Comparison of ENCODE assay signal across 8 cellular contexts in the genomic region with DNA sequence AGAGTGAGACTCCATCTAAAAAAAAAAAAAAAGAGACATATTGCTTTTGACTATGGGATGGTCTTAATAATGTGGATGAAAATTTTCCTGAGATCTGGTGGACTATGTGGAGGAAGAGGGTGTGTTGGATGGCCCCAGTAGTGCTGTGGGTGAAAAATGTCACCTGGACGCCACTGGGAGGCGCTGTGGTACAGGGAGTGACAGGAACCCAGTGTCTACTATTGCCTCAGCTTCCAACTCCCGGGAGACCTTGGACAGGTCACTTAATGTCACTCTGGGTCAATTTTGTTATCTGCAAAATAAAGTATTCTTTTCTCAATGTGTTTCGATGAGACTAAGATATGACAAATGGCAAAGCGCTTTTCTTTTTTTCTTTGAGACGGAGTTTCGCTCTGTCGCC. TPM values are rescaled to one million over a fixed set of nuclear protein-coding genes. Genes with fewer than 3 reads are reported as not detected.
A peak's percentile ranks its signal among the peaks of the same experiment; 100 is the strongest.
DNase-seq lines count a peak whose midpoint lies in the region; ATAC-seq and TF ChIP-seq lines count a peak whose summit lies in the region.

No MANE protein-coding gene starts in this region.

- TF ChIP-seq POLR2A in upper lobe of left lung (IDR thresholded peaks at IDR 0.05), result no peak

- H3K4me3 ChIP-seq in HAP-1, result no peak overlapping the region
- no peak overlapping the region for H3K4me3 ChIP-seq in fibroblast of pulmonary artery (replicated peaks; ENCODE audit: low read depth, low read length)
- no peak overlapping the region for H3K4me3 ChIP-seq in neural progenitor cell
- H3K4me3 ChIP-seq in upper lobe of left lung, result no peak overlapping the region

- no peaks in the 10 kb centered on the region for H3K36me3 Mint-ChIP-seq in neural progenitor cell

- WGBS in upper lobe of left lung, 2 donors, result 55 to 58% methylated on average over 8 of the region's 8 CpGs

- H3K9me3 Mint-ChIP-seq in neural progenitor cell, result no peaks in the 10 kb centered on the region

- in situ Hi-C loops in HAP-1 (cut with MboI; ENCODE audit: low sequenced_read_pairs), result loop anchor here (5.0 kb wide), 1 partner anchor 342 kb away; no protein-coding TSS in a partner anchor

- peaks cover 3% of the 10 kb centered on the region for H3K27me3 Mint-ChIP-seq in neural progenitor cell (ENCODE audit: insufficient read depth, low read depth)

- TF ChIP-seq CTCF in fibroblast of pulmonary artery (IDR thresholded peaks at IDR 0.05; ENCODE audit: low read length, missing control alignments) (peak; percentile 78), neural progenitor cell (IDR thresholded peaks at IDR 0.05) (peak; percentile 98), upper lobe of left lung (IDR thresholded peaks at IDR 0.05) (peak; percentile 60 to 82 (median 72))

- ATAC-seq in upper lobe of left lung (ENCODE audit: low FRiP score in 2 of 2) (peak; percentile 89 to 93), GM19455 (IDR thresholded peaks at IDR 0.05; ENCODE audit: unreplicated experiment) (no peak)

- no peaks in the 10 kb centered on the region for H4K20me1 ChIP-seq in neural progenitor cell (ENCODE audit: low read depth)

- TF ChIP-seq EP300 in upper lobe of left lung (IDR thresholded peaks at IDR 0.05), result no peak

- H2AFZ ChIP-seq in neural progenitor cell (replicated peaks), result no peak overlapping the region

- no peak overlapping the region for H3K4me2 ChIP-seq in neural progenitor cell

- H3K27ac Mint-ChIP-seq in neural progenitor cell, result no peak overlapping the region

- H3K9me3 ChIP-seq in HAP-1 (no peaks in the 10 kb centered on the region), neural progenitor cell (ENCODE audit: low read depth) (no peaks in the 10 kb centered on the region), upper lobe of left lung (no peaks in the 10 kb centered on the region)

- H3K4me1 ChIP-seq in HAP-1 (peaks cover 8% of the 10 kb centered on the region), neural progenitor cell (no peaks in the 10 kb centered on the region), upper lobe of left lung (no peaks in the 10 kb centered on the region)

- H3K27ac ChIP-seq in neural progenitor cell (no peak overlapping the region), upper lobe of left lung (no peak overlapping the region)

- no peak overlapping the region for H3K4me3 Mint-ChIP-seq in neural progenitor cell

- H3K36me3 ChIP-seq in HAP-1 (replicated peaks) (no peaks in the 10 kb centered on the region), neural progenitor cell (no peaks in the 10 kb centered on the region), upper lobe of left lung (no peaks in the 10 kb centered on the region)

- H3K79me2 ChIP-seq in neural progenitor cell (ENCODE audit: low read depth), result no peaks in the 10 kb centered on the region

- H3F3A ChIP-seq in neural progenitor cell (ENCODE audit: low read depth), result no peaks in the 10 kb centered on the region

- no peak overlapping the region for H3K9ac ChIP-seq in neural progenitor cell

- H3K27me3 ChIP-seq in HAP-1 (ENCODE audit: low read depth) (no peaks in the 10 kb centered on the region), neural progenitor cell (no peaks in the 10 kb centered on the region), upper lobe of left lung (no peaks in the 10 kb centered on the region)

- DNase-seq in D341Med (ENCODE audit: low spot score) (peak; percentile 85), HAP-1 (ENCODE audit: low spot score in 2 of 2) (peak; percentile 53 to 89), NCI-H69 (lab: John Stamatoyannopoulos, UW) (peak; percentile 58), activated T-cell treated with anti-CD3 and anti-CD28 coated beads for 24 hours (ENCODE audit: low read depth) (peak; percentile 27), fibroblast of pulmonary artery (ENCODE audit: low read depth) (peak; percentile 73), neural progenitor cell (ENCODE audit: low spot score) (peak; percentile 85), upper lobe of left lung (peak in 1 of 2 donors; percentile 65)

- peaks cover 5% of the 10 kb centered on the region for H3K4me1 Mint-ChIP-seq in neural progenitor cell

RNA-seq across cellular contexts. Expression of a gene that starts 27.7 kb away (rescaled TPM):
- 21.6 and 24.1 TPM in 2 replicates for total RNA-seq in neural progenitor cell (ENCODE audit: low replicate concordance)
- 10 to 100 TPM; 12.2 to 21.1 (median 18.7) TPM for total RNA-seq in upper lobe of left lung
